20 cellular contexts compared by ENCODE assay signal in genomic region chr15:88803920-88804247, GRCh38. TPM values are rescaled to one million over a fixed set of nuclear protein-coding genes. Genes with fewer than 3 reads are reported as not detected.
DNase-seq lines count a peak whose midpoint lies in the region; ATAC-seq and TF ChIP-seq lines count a peak whose summit lies in the region.
"Had no signal": no experiment of that assay in that cellular context is flagged by ENCODE, and none has a peak within 500 bp of the region (broad histone marks: within the 10 kb centered on the region; RNA-seq: fewer than 3 reads in every experiment).

No MANE protein-coding gene starts in this region.

- no peak overlapping the region for H2AK5ac ChIP-seq in mesendoderm (ENCODE audit: low read length)

- peaks cover 21% of the 10 kb centered on the region for H3K27me3 Mint-ChIP-seq in chondrocyte (ENCODE audit: low read depth)
- peaks cover 71 to 86% of the 10 kb centered on the region in 2 donors for H3K27me3 Mint-ChIP-seq in stimulated activated naive B cell treated with anti-CD40 and anti-IgM and Interleukin-4, amounts not matched to agents 10 μg/mL and 1 μg/mL and 100 μg/mL, for 72 hours

- H3K4me3 ChIP-seq in HEK293 (ENCODE audit: low read depth, low read length) (no peak overlapping the region), mesendoderm (ENCODE audit: low read length) (no peak overlapping the region)
- H3K4me3 ChIP-seq: BLaER1, GM12878, mucosa of descending colon, ovary, SJCRH30 had no signal

- H3K18ac ChIP-seq in mesendoderm (ENCODE audit: low read length) = no peak overlapping the region

- intact Hi-C loops in head of caudate nucleus (cut with DNase I) = no loop called here

- H3K27ac ChIP-seq in HEK293 (ENCODE audit: extremely low read depth, low read depth, low read length) (no peak overlapping the region), mesendoderm (ENCODE audit: low read depth, low read length) (no peak overlapping the region), substantia nigra (ENCODE audit: low read depth, low read length, poor library complexity, severe bottlenecking) (no peak overlapping the region)
- H3K27ac ChIP-seq: BLaER1, ovary, SJCRH30 had no signal

- CTCF ChIA-PET in HEK293 (lab: Yijun Ruan, JAX) = no interaction called here

- H3K4me1 Mint-ChIP-seq in chondrocyte (ENCODE audit: low read depth) = peaks cover 54% of the 10 kb centered on the region
- H3K4me1 Mint-ChIP-seq in stimulated activated naive B cell treated with anti-CD40 and anti-IgM and Interleukin-4, amounts not matched to agents 10 μg/mL and 1 μg/mL and 100 μg/mL, for 72 hours = peaks cover 12 to 33% of the 10 kb centered on the region in 2 donors

- H2BK5ac ChIP-seq in mesendoderm (ENCODE audit: low read length) = no peak overlapping the region

- H4K8ac ChIP-seq in mesendoderm (ENCODE audit: low read depth, low read length) = no peak overlapping the region

- H2BK15ac ChIP-seq in mesendoderm (replicated peaks; ENCODE audit: low read depth) = no peak overlapping the region

- ATAC-seq in stimulated activated naive B cell treated with anti-CD40 and anti-IgM and Interleukin-4, amounts not matched to agents 10 μg/mL and 1 μg/mL and 100 μg/mL, for 72 hours (replicated peaks) = no peak
- ATAC-seq in HG02588 (IDR thresholded peaks at IDR 0.05; ENCODE audit: unreplicated experiment) = no peak
- ATAC-seq: GM12878, mucosa of descending colon had no signal

- H3K4me3 Mint-ChIP-seq in chondrocyte (ENCODE audit: unreplicated experiment) = peak overlapping the region; percentile 81
- peak overlapping the region; percentile 60 to 62 for H3K4me3 Mint-ChIP-seq in stimulated activated naive B cell treated with anti-CD40 and anti-IgM and Interleukin-4, amounts not matched to agents 10 μg/mL and 1 μg/mL and 100 μg/mL, for 72 hours
- H3K4me3 Mint-ChIP-seq: T-helper 1 cell treated with Interleukin-12 subunit alpha and Interleukin-12 subunit beta and Interleukin-4 antibody, amounts not matched to agents 30 μg/mL and 1 μg/mL, for 36 hours had no signal

- no peak overlapping the region for H3K27ac Mint-ChIP-seq in chondrocyte (ENCODE audit: unreplicated experiment)
- H3K27ac Mint-ChIP-seq in stimulated activated naive B cell treated with anti-CD40 and anti-IgM and Interleukin-4, amounts not matched to agents 10 μg/mL and 1 μg/mL and 100 μg/mL, for 72 hours = no peak overlapping the region
- H3K27ac Mint-ChIP-seq: T-helper 1 cell treated with Interleukin-12 subunit alpha and Interleukin-12 subunit beta and Interleukin-4 antibody, amounts not matched to agents 30 μg/mL and 1 μg/mL, for 36 hours had no signal

- no peak overlapping the region for H4K5ac ChIP-seq in mesendoderm (ENCODE audit: low read length)

- H3K56ac ChIP-seq in mesendoderm (ENCODE audit: low read length) = peak overlapping the region; percentile 73

- H3K9me3 Mint-ChIP-seq in chondrocyte (ENCODE audit: low read depth) = no peaks in the 10 kb centered on the region
- H3K9me3 Mint-ChIP-seq in stimulated activated naive B cell treated with anti-CD40 and anti-IgM and Interleukin-4, amounts not matched to agents 10 μg/mL and 1 μg/mL and 100 μg/mL, for 72 hours = no peaks in the 10 kb centered on the region
- H3K9me3 Mint-ChIP-seq: T-helper 1 cell treated with Interleukin-12 subunit alpha and Interleukin-12 subunit beta and Interleukin-4 antibody, amounts not matched to agents 30 μg/mL and 1 μg/mL, for 36 hours had no signal

- DNase-seq in chondrocyte (ENCODE audit: low spot score) (no peak), mesendoderm (no peak), head of caudate nucleus (no peak), substantia nigra (lab: John Stamatoyannopoulos, UW) (no peak)
- no peak for DNase-seq in stimulated activated naive B cell treated with anti-CD40 and anti-IgM and Interleukin-4, amounts not matched to agents 10 μg/mL and 1 μg/mL and 100 μg/mL, for 72 hours
- DNase-seq in activated CD4-positive, alpha-beta T cell treated with anti-CD3 and anti-CD28 coated beads for 4 hours = no peak
- DNase-seq: activated CD4-positive, CD25-positive, alpha-beta regulatory T cell; cerebellar nuclear complex; mucosa of descending colon; NCI-H1105 treated with DMSO at 0.1 percent for 48 hours; NCI-H69; ovary; SJCRH30; stimulated activated CD4-positive, alpha-beta T cell treated with anti-CD3 and anti-CD28 coated beads, Interleukin-4, amount 100 ng/mL, for 1 hour had no signal

- peak overlapping the region; percentile 8 for H3K9ac ChIP-seq in mesendoderm (ENCODE audit: low read length)
- H3K9ac ChIP-seq: BLaER1 had no signal

- H3K23ac ChIP-seq in mesendoderm (ENCODE audit: low read length) = no peak overlapping the region

- H3K4ac ChIP-seq in mesendoderm (ENCODE audit: low read depth, low read length) = no peak overlapping the region

- peaks cover 30% of the 10 kb centered on the region for H3K27me3 ChIP-seq in mesendoderm (ENCODE audit: insufficient read depth, low read length, poor library complexity)
- H3K27me3 ChIP-seq: ovary, SJCRH30 had no signal

- TF ChIP-seq CTCF in HEK293 (tag by site-specific recombination; IDR thresholded peaks at IDR 0.05) (no peak), chondrocyte (IDR thresholded peaks at IDR 0.05) (no peak)

- H3K79me1 ChIP-seq in mesendoderm (ENCODE audit: low read length) = no peaks in the 10 kb centered on the region

- no peaks in the 10 kb centered on the region for H3K9me3 ChIP-seq in HEK293 (ENCODE audit: control insufficient read depth, insufficient read depth, low read depth, low read length)
- H3K9me3 ChIP-seq: mucosa of descending colon, ovary, SJCRH30 had no signal

- H3K36me3 ChIP-seq in HEK293 (ENCODE audit: control insufficient read depth in 2 of 2, insufficient read depth in 1 of 2, low read length in 2 of 2) = no peaks in the 10 kb centered on the region
- H3K36me3 ChIP-seq in mesendoderm (ENCODE audit: control insufficient read depth, insufficient read depth, low read length) = no peaks in the 10 kb centered on the region
- H3K36me3 ChIP-seq: BLaER1, ovary, SJCRH30 had no signal

- no peaks in the 10 kb centered on the region for H3K79me2 ChIP-seq in mesendoderm (ENCODE audit: control insufficient read depth, insufficient read depth, low read length)

- peaks cover 3% of the 10 kb centered on the region; the same call in 1 of the 2 replicates for H3K4me1 ChIP-seq in HEK293 (ENCODE audit: control insufficient read depth, insufficient read depth, low read length)
- H3K4me1 ChIP-seq in mesendoderm (ENCODE audit: control insufficient read depth, low read depth, low read length) = no peaks in the 10 kb centered on the region
- H3K4me1 ChIP-seq: SJCRH30 had no signal

- H3K36me3 Mint-ChIP-seq in chondrocyte (ENCODE audit: low read depth) = peaks cover 7% of the 10 kb centered on the region
- peaks cover 0 to 2% of the 10 kb centered on the region in 2 donors for H3K36me3 Mint-ChIP-seq in stimulated activated naive B cell treated with anti-CD40 and anti-IgM and Interleukin-4, amounts not matched to agents 10 μg/mL and 1 μg/mL and 100 μg/mL, for 72 hours

- peak overlapping the region; percentile 92 for H3K4me2 ChIP-seq in mesendoderm (ENCODE audit: low read length)
- H3K4me2 ChIP-seq: BLaER1 had no signal

- POLR2A ChIA-PET in HEK293 (lab: Yijun Ruan, JAX) = interaction anchor here (0.5 kb wide), 1 partner anchor 117 kb away, joined by 3 read pairs; no protein-coding TSS in a partner anchor

- WGBS in mesendoderm (ENCODE audit: extremely low coverage, insufficient coverage, low lambda C conversion rate) = no CpG with 5 or more reads among the region's 10 CpGs

- H2BK120ac ChIP-seq in mesendoderm (ENCODE audit: low read depth, low read length) = no peak overlapping the region

TF ChIP-seq in HEK293, 187 proteins besides CTCF, POLR2A, EP300 and RAD21:
- TF ChIP-seq TRIM28 (IDR thresholded peaks at IDR 0.05; ENCODE audit: borderline replicate concordance, low read length) = no peak
- 0 out of 2 replicates have a peak, but pooled peaks have one; percentile 11 for TF ChIP-seq ZBTB20 (tag by site-specific recombination; IDR thresholded peaks at IDR 0.05)

RNA-seq across cellular contexts. Expression of gene ACAN, which starts 0.6 kb away (rescaled TPM):
- 21.5 to 176 TPM (median 171 TPM) in 3 replicates for total RNA-seq in chondrocyte
- polyA plus RNA-seq in mesendoderm (2013, experiment 1 of 2) = 0.10 TPM
- 0.18 TPM for polyA plus RNA-seq in mesendoderm (2013, experiment 2 of 2)
- total RNA-seq: activated CD8-positive, alpha-beta memory T cell treated with anti-CD3 and anti-CD28 coated beads for 36 hours; GM12878; SJCRH30 had no signal
- polyA plus RNA-seq: GM12878 had no signal
